21 cellular contexts compared by ENCODE assay signal in genomic region chr6:144722214-144722737, GRCh38.
DNase-seq lines count a peak whose midpoint lies in the region; ATAC-seq and TF ChIP-seq lines count a peak whose summit lies in the region.
"Had no signal": no experiment of that assay in that cellular context is flagged by ENCODE, and none has a peak within 500 bp of the region (broad histone marks: within the 10 kb centered on the region; RNA-seq: fewer than 3 reads in every experiment).

No MANE protein-coding gene starts in this region.

- H3K4me3 ChIP-seq in AG09309 (ENCODE audit: control insufficient read depth, low read depth, low read length) (no peak overlapping the region), fibroblast of the aortic adventitia (ENCODE audit: low read depth, low read length) (no peak overlapping the region)
- H3K4me3 ChIP-seq: esophagus squamous epithelium, neural progenitor cell, psoas muscle, testis had no signal

- peaks cover 3% of the 10 kb centered on the region; the same call in 1 of the 2 replicates for H3K9me3 Mint-ChIP-seq in WTC11
- H3K9me3 Mint-ChIP-seq: activated CD4-positive, alpha-beta memory T cell treated with anti-CD3 and anti-CD28 coated beads for 36 hours; activated T-cell treated with anti-CD3 and anti-CD28 coated beads, Interleukin-2, amount 50 U/mL, for 4 hours; neural progenitor cell; T-cell had no signal

- CTCF ChIA-PET in WTC11 (lab: Charles Lee) = no interaction called here

- no peaks in the 10 kb centered on the region for H3K27me3 Mint-ChIP-seq in WTC11 (ENCODE audit: low read depth)
- H3K27me3 Mint-ChIP-seq: activated CD4-positive, alpha-beta memory T cell treated with anti-CD3 and anti-CD28 coated beads for 36 hours; CD4-positive, alpha-beta memory T cell; T-cell had no signal

- no peak for TF ChIP-seq CTCF in AG09309 (IDR thresholded peaks at IDR 0.05; ENCODE audit: control insufficient read depth, insufficient read depth, low read depth, low read length, missing control alignments)
- TF ChIP-seq CTCF in WTC11 (IDR thresholded peaks at IDR 0.05) = no peak
- TF ChIP-seq CTCF in fibroblast of the aortic adventitia (IDR thresholded peaks at IDR 0.05; ENCODE audit: insufficient read depth, low read length) = no peak

- POLR2A ChIA-PET in WTC11 (lab: Charles Lee) = no interaction called here

- peaks cover 27% of the 10 kb centered on the region for H3K4me1 Mint-ChIP-seq in WTC11

- ATAC-seq in WTC11 (no peak), HG03354 (IDR thresholded peaks at IDR 0.05; ENCODE audit: poor library complexity, severe bottlenecking, unreplicated experiment) (no peak), GM18498 (IDR thresholded peaks at IDR 0.05; ENCODE audit: unreplicated experiment) (no peak)
- ATAC-seq: activated T-cell treated with anti-CD3 and anti-CD28 coated beads, Interleukin-2, amount 50 U/mL, for 4 hours; psoas muscle; T-cell had no signal

- peaks cover 5% of the 10 kb centered on the region for H3K36me3 Mint-ChIP-seq in WTC11

- no peak overlapping the region for H3K4me3 Mint-ChIP-seq in WTC11
- H3K4me3 Mint-ChIP-seq: activated CD4-positive, alpha-beta memory T cell treated with anti-CD3 and anti-CD28 coated beads for 36 hours; activated T-cell treated with anti-CD3 and anti-CD28 coated beads, Interleukin-2, amount 50 U/mL, for 4 hours; CD4-positive, alpha-beta memory T cell; neural progenitor cell; T-cell had no signal

- peak; percentile 16 for DNase-seq in AG09309 (ENCODE audit: low read depth)
- peak; percentile 8 for DNase-seq in GM03348 (ENCODE audit: low spot score)
- DNase-seq in WTC11 (ENCODE audit: low spot score) = no peak
- peak; percentile 5 for DNase-seq in fibroblast of the aortic adventitia (ENCODE audit: low read depth)
- no peak for DNase-seq in epidermal melanocyte (ENCODE audit: insufficient read length, low spot score)
- no peak for DNase-seq in iPS-NIHi7 (ENCODE audit: extremely low spot score)
- DNase-seq: activated CD4-positive, alpha-beta memory T cell treated with anti-CD3 and anti-CD28 coated beads for 36 hours; activated T-cell treated with anti-CD3 and anti-CD28 coated beads, Interleukin-2, amount 50 U/mL, for 4 hours; CD4-positive, alpha-beta memory T cell; central memory CD4-positive, alpha-beta T cell; effector memory CD4-positive, alpha-beta T cell; esophagus squamous epithelium; NCI-H1417 treated with DMSO at 0.1 percent for 48 hours; NCI-H526; psoas muscle; SHP77; T-cell; testis had no signal

- H3K27ac Mint-ChIP-seq in WTC11 = peak overlapping the region; percentile 23; the same call in 1 of the 2 replicates
- H3K27ac Mint-ChIP-seq: activated CD4-positive, alpha-beta memory T cell treated with anti-CD3 and anti-CD28 coated beads for 36 hours; neural progenitor cell had no signal

TF ChIP-seq in WTC11, 78 proteins besides CTCF, POLR2A, EP300 and RAD21:
- TF ChIP-seq ZNF232 (CRISPR knock-in tag; IDR thresholded peaks at IDR 0.05) (no peak), ATF1 (CRISPR knock-in tag; IDR thresholded peaks at IDR 0.05) (no peak), TP53 (CRISPR knock-in tag; IDR thresholded peaks at IDR 0.05) (no peak), ZNF396 (CRISPR knock-in tag; IDR thresholded peaks at IDR 0.05; ENCODE audit: borderline replicate concordance) (no peak), MXD4 (CRISPR knock-in tag; IDR thresholded peaks at IDR 0.05; ENCODE audit: borderline replicate concordance) (no peak)

Comparison
In these comparisons a context has a peak if more than half of its experiments do, and no peak if none do; other contexts are left out.
1. DNase-seq: peak in AG09309 (single experiment), GM03348 (single experiment) and fibroblast of the aortic adventitia (single experiment); none in WTC11 (single experiment), epidermal melanocyte (single experiment) and iPS-NIHi7 (single experiment).